Comparison of ENCODE assay signal across 20 cellular contexts in the genomic region with DNA sequence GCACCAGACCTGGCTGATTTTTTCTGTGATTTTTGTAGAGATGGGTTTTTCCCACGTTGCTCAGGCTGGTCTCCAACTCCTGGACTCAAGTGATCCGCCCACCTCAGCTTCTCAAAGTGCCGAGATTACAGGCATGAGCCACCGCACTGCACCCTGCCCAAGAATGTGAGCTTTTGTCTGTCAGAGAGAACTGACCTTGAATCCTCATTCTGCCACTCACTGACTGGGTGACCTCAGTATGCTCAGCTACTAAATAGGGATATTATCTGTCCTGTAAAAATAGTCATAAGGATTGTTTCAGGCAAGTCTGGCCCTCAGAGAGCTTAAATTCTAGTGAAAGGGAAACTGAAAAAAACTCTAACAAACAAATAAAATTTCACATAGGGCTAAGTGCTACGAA. TPM values are rescaled to one million over a fixed set of nuclear protein-coding genes. Genes with fewer than 3 reads are reported as not detected.
DNase-seq lines count a peak whose midpoint lies in the region; ATAC-seq and TF ChIP-seq lines count a peak whose summit lies in the region.
"Had no signal": no experiment of that assay in that cellular context is flagged by ENCODE, and none has a peak within 500 bp of the region (broad histone marks: within the 10 kb centered on the region; RNA-seq: fewer than 3 reads in every experiment).

No MANE protein-coding gene starts in this region.

- H3K79me2 ChIP-seq in H9 (ENCODE audit: insufficient read depth, low read length), result peaks cover 2% of the 10 kb centered on the region; the same call in 1 of the 2 replicates

- H2BK20ac ChIP-seq in H9 (ENCODE audit: low read depth, low read length, poor library complexity, severe bottlenecking), result no peak overlapping the region

- ATAC-seq in activated T-helper 17 cell treated with anti-CD3 and anti-CD28 coated beads, Interleukin-2, amount 50 U/mL, for 72 hours (replicated peaks), result no peak
- no peak for ATAC-seq in gastrocnemius medialis
- ATAC-seq in GM19455 (IDR thresholded peaks at IDR 0.05; ENCODE audit: unreplicated experiment), result no peak
- ATAC-seq: activated naive CD4-positive, alpha-beta T cell treated with anti-CD3 and anti-CD28 coated beads, Interleukin-2, amount 50 U/mL, for 72 hours had no signal

- no peak overlapping the region for H2AK5ac ChIP-seq in H9 (ENCODE audit: insufficient read length, low read length)

- H3K14ac ChIP-seq in H9 (ENCODE audit: insufficient read depth, low read length), result no peak overlapping the region

- H2BK120ac ChIP-seq in H9 (ENCODE audit: low read depth, low read length, poor library complexity, severe bottlenecking), result no peak overlapping the region

- intact Hi-C loops in gastrocnemius medialis (cut with DNase I; ENCODE audit: low total_unique reads), result loop anchor here (5.0 kb wide), 1 partner anchor 285 kb away; no protein-coding TSS in a partner anchor

- no peaks in the 10 kb centered on the region for H3K36me3 Mint-ChIP-seq in activated T-helper 17 cell treated with anti-CD3 and anti-CD28 coated beads, Interleukin-2, amount 50 U/mL, for 72 hours (ENCODE audit: low read depth)
- H3K36me3 Mint-ChIP-seq in immature natural killer cell (no peaks in the 10 kb centered on the region), H9 (ENCODE audit: insufficient read depth in 1 of 3, low read depth in 3 of 3) (peaks cover 0 to 2% (median 1%) of the 10 kb centered on the region in 3 experiments; a peak in 2 of 7 replicates)

- H3K18ac ChIP-seq in H9 (ENCODE audit: insufficient read length, low read depth, low read length), result no peak overlapping the region

- no peaks in the 10 kb centered on the region for H3K9me3 ChIP-seq in gastrocnemius medialis
- no peaks in the 10 kb centered on the region for H3K9me3 ChIP-seq in H9 (ENCODE audit: control insufficient read depth, low read depth, low read length)
- H3K9me3 ChIP-seq: ovary, SJSA1 had no signal

- H3K4me2 ChIP-seq in H9 (ENCODE audit: insufficient read depth, insufficient read length, low read length), result no peak overlapping the region

- no peak overlapping the region for H4K8ac ChIP-seq in H9 (replicated peaks; ENCODE audit: insufficient read length, low read depth, low read length)

- H3K4me1 ChIP-seq in gastrocnemius medialis (peaks cover 29 to 32% of the 10 kb centered on the region in 2 donors), H9 (ENCODE audit: insufficient read depth, low read length) (peaks cover 3% of the 10 kb centered on the region; the same call in 1 of the 2 replicates)

- H3K4me1 Mint-ChIP-seq in activated T-helper 17 cell treated with anti-CD3 and anti-CD28 coated beads, Interleukin-2, amount 50 U/mL, for 72 hours, result peaks cover 8% of the 10 kb centered on the region
- H3K4me1 Mint-ChIP-seq in immature natural killer cell (peaks cover 22 to 31% of the 10 kb centered on the region in 2 donors), H9 (peaks cover 12 to 15% of the 10 kb centered on the region in 2 experiments)

- WGBS in H9 (ENCODE audit: extremely low coverage, insufficient read length, low lambda C conversion rate), result no CpG with 5 or more reads among the region's 5 CpGs

- H2BK12ac ChIP-seq in H9 (ENCODE audit: insufficient read length, low read depth, low read length), result no peak overlapping the region

- peak overlapping the region; percentile 99 for H3K27ac Mint-ChIP-seq in activated T-helper 17 cell treated with anti-CD3 and anti-CD28 coated beads, Interleukin-2, amount 50 U/mL, for 72 hours
- H3K27ac Mint-ChIP-seq in immature natural killer cell, result peak overlapping the region in 4 of 6 donors; percentile 45 to 97 (median 55)
- H3K27ac Mint-ChIP-seq in H9, result peak overlapping the region in 1 of 3 experiments; percentile 42; a peak in 1 of 7 replicates

- H4K91ac ChIP-seq in H9 (ENCODE audit: insufficient read length, low read depth, low read length), result no peak overlapping the region

- peaks cover 6% of the 10 kb centered on the region for H3K23me2 ChIP-seq in H9 (ENCODE audit: insufficient read length, low read depth, low read length, poor library complexity, severe bottlenecking)

- H3K23ac ChIP-seq in H9 (ENCODE audit: insufficient read length, low read depth, low read length), result no peak overlapping the region

- no peak overlapping the region for H2BK5ac ChIP-seq in H9 (ENCODE audit: insufficient read length, low read length)

- no peaks in the 10 kb centered on the region for H4K20me1 ChIP-seq in H9 (ENCODE audit: control insufficient read depth, insufficient read depth, insufficient read length)

- peak overlapping the region; percentile 97 for H3K4me3 Mint-ChIP-seq in activated T-helper 17 cell treated with anti-CD3 and anti-CD28 coated beads, Interleukin-2, amount 50 U/mL, for 72 hours
- H3K4me3 Mint-ChIP-seq in immature natural killer cell (peak overlapping the region in 2 of 5 donors; percentile 27 to 33), H9 (no peak overlapping the region)

- H3K27me3 ChIP-seq in gastrocnemius medialis (no peaks in the 10 kb centered on the region), H9 (ENCODE audit: insufficient read depth, low read length) (no peaks in the 10 kb centered on the region)
- H3K27me3 ChIP-seq: ovary, SJSA1 had no signal

- no peak overlapping the region for H2BK15ac ChIP-seq in H9 (ENCODE audit: low read depth, low read length)

- H2AFZ ChIP-seq in H9 (ENCODE audit: low read length), result no peak overlapping the region

- no peaks in the 10 kb centered on the region for H3K36me3 ChIP-seq in gastrocnemius medialis
- H3K36me3 ChIP-seq: cardiac muscle cell, ovary had no signal

- no peaks in the 10 kb centered on the region for H3K27me3 Mint-ChIP-seq in activated T-helper 17 cell treated with anti-CD3 and anti-CD28 coated beads, Interleukin-2, amount 50 U/mL, for 72 hours
- peaks cover 7 to 9% (median 7%) of the 10 kb centered on the region in 3 donors for H3K27me3 Mint-ChIP-seq in immature natural killer cell (ENCODE audit: low read depth in 3 of 3)
- peaks cover 2% of the 10 kb centered on the region; the same call in 1 of the 2 replicates for H3K27me3 Mint-ChIP-seq in H9 (ENCODE audit: low read depth)

- TF ChIP-seq CTCF in gastrocnemius medialis (IDR thresholded peaks at IDR 0.05 in 4 of 5, conservative IDR thresholded peaks at IDR 0.05 in 1 of 5), result no peak
- TF ChIP-seq CTCF in H9 (conservative IDR thresholded peaks at IDR 0.05), result no peak

- peak; percentile 62 for DNase-seq in ELF-1 (ENCODE audit: low read depth, low spot score)
- DNase-seq in immature natural killer cell, result no peak
- DNase-seq in gastrocnemius medialis, result no peak
- DNase-seq in H9, result no peak
- no peak for DNase-seq in NCI-H2171 (lab: John Stamatoyannopoulos, UW)
- no peak for DNase-seq in KBM-7
- DNase-seq: activated CD4-positive, alpha-beta T cell treated with anti-CD3 and anti-CD28 coated beads for 4 hours; activated CD8-positive, alpha-beta memory T cell treated with anti-CD3 and anti-CD28 coated beads, Interleukin-2, amount 50 U/mL, for 4 hours; effector memory CD4-positive, alpha-beta T cell; NCI-H1048; NCI-H2107; NCI-H748 treated with DMSO at 0.1 percent for 48 hours; ovary; stimulated activated CD4-positive, alpha-beta T cell treated with anti-CD3 and anti-CD28 coated beads, Interleukin-4, amount 100 ng/mL, for 4 hours; stimulated activated CD8-positive, alpha-beta memory T cell treated with anti-CD3 and anti-CD28 coated beads, Interleukin-4, amount 100 ng/mL, for 48 hours had no signal

- no peak overlapping the region for H3K9ac ChIP-seq in H9 (ENCODE audit: extremely low read depth, insufficient read length, low read length)

- peaks cover 3% of the 10 kb centered on the region for H3K79me1 ChIP-seq in H9 (ENCODE audit: insufficient read depth, low read depth, low read length, poor library complexity, severe bottlenecking)

- no peak overlapping the region for H3K4me3 ChIP-seq in gastrocnemius medialis
- H3K4me3 ChIP-seq: cardiac muscle cell, ovary, SJSA1 had no signal

- H4K5ac ChIP-seq in H9 (ENCODE audit: insufficient read length, low read depth, low read length), result no peak overlapping the region

- TF ChIP-seq POLR2A in gastrocnemius medialis (IDR thresholded peaks at IDR 0.05), result no peak

- no peaks in the 10 kb centered on the region for H3K9me3 Mint-ChIP-seq in activated T-helper 17 cell treated with anti-CD3 and anti-CD28 coated beads, Interleukin-2, amount 50 U/mL, for 72 hours
- H3K9me3 Mint-ChIP-seq in immature natural killer cell (no peaks in the 10 kb centered on the region), H9 (no peaks in the 10 kb centered on the region)
- H3K9me3 Mint-ChIP-seq: activated naive CD4-positive, alpha-beta T cell treated with anti-CD3 and anti-CD28 coated beads, Interleukin-2, amount 50 U/mL, for 72 hours had no signal

- no peak overlapping the region for H3K4ac ChIP-seq in H9 (ENCODE audit: low read depth, low read length)

- no peak overlapping the region for H3K56ac ChIP-seq in H9 (ENCODE audit: insufficient read length, low read depth, low read length)

- in situ Hi-C loops in gastrocnemius medialis (cut with MboI; ENCODE audit: low sequenced_read_pairs in 4 of 4), result no loop called here
- in situ Hi-C loops in KBM-7 (cut with MboI; ENCODE audit: low pct_unique_long_range_greater_than_20kb, low sequenced_read_pairs), result no loop called here

- H3T11ph ChIP-seq in H9 (ENCODE audit: low read length), result no peak overlapping the region

- H3K27ac ChIP-seq in gastrocnemius medialis (peak overlapping the region; percentile 91 to 94 (median 94)), H9 (ENCODE audit: insufficient read length, low read depth, low read length) (no peak overlapping the region)
- H3K27ac ChIP-seq: cardiac muscle cell, ovary, SJSA1 had no signal

RNA-seq across cellular contexts. Expression of gene RFT1, which starts 2.1 kb away (rescaled TPM):
- total RNA-seq in activated T-helper 17 cell treated with anti-CD3 and anti-CD28 coated beads, Interleukin-2, amount 50 U/mL, for 72 hours, result 10 to 100 TPM; 24.6 to 42.0 TPM
- 10 to 100 TPM; 14.2 to 29.2 (median 21.7) TPM for polyA plus RNA-seq in immature natural killer cell
- total RNA-seq in gastrocnemius medialis (1 to 10 TPM; 2.5 to 5.7 (median 5.2) TPM), H9 (2021) (24.1 and 26.2 TPM in 2 replicates)

RNA-seq across cellular contexts. Expression of gene PRKCD, which starts 28.7 kb away (rescaled TPM):
- 10 to 100 TPM; 20.4 to 21.8 TPM for total RNA-seq in activated T-helper 17 cell treated with anti-CD3 and anti-CD28 coated beads, Interleukin-2, amount 50 U/mL, for 72 hours
- 10 to 100 TPM; 14.7 to 36.8 (median 26.1) TPM for polyA plus RNA-seq in immature natural killer cell
- 1 to 10 TPM; 2.1 to 5.9 (median 3.4) TPM for total RNA-seq in gastrocnemius medialis
- 23.7 and 24.9 TPM in 2 replicates for total RNA-seq in H9 (2021)
